Comparison of ENCODE assay signal across 8 cellular contexts in the genomic region with DNA sequence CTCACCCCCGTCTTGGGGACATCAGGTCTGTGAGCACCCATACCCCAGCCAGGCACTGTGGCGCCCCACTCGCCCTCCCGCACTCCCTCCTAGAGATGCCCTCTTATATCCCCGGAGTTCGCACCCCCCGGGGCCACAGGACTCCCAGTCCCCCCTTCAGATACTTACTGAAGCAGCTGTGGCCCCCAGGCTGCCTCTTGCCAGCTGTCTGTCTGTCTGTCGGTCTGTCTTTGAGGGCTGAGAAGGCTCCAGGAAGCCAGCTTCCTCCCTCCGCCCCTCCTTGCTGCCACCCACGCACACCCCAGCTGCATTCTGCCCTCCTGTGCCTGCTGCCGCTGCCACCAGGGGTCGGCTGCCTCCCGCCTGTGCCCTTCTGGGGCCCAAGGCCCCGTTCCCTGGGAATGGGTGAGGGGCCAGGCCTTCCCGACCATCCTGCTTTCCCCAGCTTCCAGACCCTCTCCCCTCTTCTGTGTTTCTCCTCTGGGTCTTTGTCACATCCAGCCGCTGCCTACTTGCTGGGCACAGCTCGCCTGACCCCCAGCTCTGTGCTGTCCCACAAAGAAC.
DNase-seq lines count a peak whose midpoint lies in the region; ATAC-seq, FAIRE-seq and TF ChIP-seq lines count a peak whose summit lies in the region.

TSS of gene PTPN7 (minus strand) at position 226 of the 564 bp plus-strand sequence. CDS start 1,200 bp downstream, outside the sequence.

- peaks cover 81% of the 10 kb centered on the region for H3K4me1 Mint-ChIP-seq in nephron progenitor cell

- H3K36me3 Mint-ChIP-seq in nephron progenitor cell (ENCODE audit: low read depth): no peaks in the 10 kb centered on the region

- H3K27ac Mint-ChIP-seq in nephron progenitor cell: peak within 1 kb of the TSS; percentile 58

- no peak for FAIRE-seq in urothelium cell line (lab: Jason Lieb, UNC)

- peak; percentile 80 for DNase-seq in GF-D8 (lab: John Stamatoyannopoulos, UW)
- peak; percentile 64 for DNase-seq in T follicular helper cell (ENCODE audit: low read depth)
- DNase-seq in activated naive CD4-positive, alpha-beta T cell treated with anti-CD3 and anti-CD28 coated beads, Interleukin-2, amount 50 U/mL, for 16 hours: peak; percentile 93
- no peak for DNase-seq in nephron progenitor cell
- peak; percentile 57 for DNase-seq in urothelium cell line (ENCODE audit: low spot score)
- DNase-seq in NCI-H2029 (lab: John Stamatoyannopoulos, UW): no peak
- no peak for DNase-seq in NCI-H1417 (lab: John Stamatoyannopoulos, UW)

- peak; percentile 52 for ATAC-seq in HG02588 (IDR thresholded peaks at IDR 0.05; ENCODE audit: unreplicated experiment)

- H3K27me3 Mint-ChIP-seq in nephron progenitor cell (ENCODE audit: low read depth, poor library complexity): peaks cover 11% of the 10 kb centered on the region

- no peak for TF ChIP-seq CTCF in nephron progenitor cell (IDR thresholded peaks at IDR 0.05)

- H3K4me3 Mint-ChIP-seq in nephron progenitor cell: peak within 1 kb of the TSS; percentile 28

- H3K9me3 Mint-ChIP-seq in nephron progenitor cell: no peaks in the 10 kb centered on the region

Comparison
In these comparisons a context has a peak if more than half of its experiments do, and no peak if none do; other contexts are left out.
1. DNase-seq: peak in GF-D8 (single experiment), T follicular helper cell (single experiment), activated naive CD4-positive, alpha-beta T cell treated with anti-CD3 and anti-CD28 coated beads, Interleukin-2, amount 50 U/mL, for 16 hours (single experiment) and urothelium cell line (single experiment); none in nephron progenitor cell (single experiment), NCI-H2029 (single experiment) and NCI-H1417 (0 of 3).